ENCODE assay signal across 26 cellular contexts in the genomic region with DNA sequence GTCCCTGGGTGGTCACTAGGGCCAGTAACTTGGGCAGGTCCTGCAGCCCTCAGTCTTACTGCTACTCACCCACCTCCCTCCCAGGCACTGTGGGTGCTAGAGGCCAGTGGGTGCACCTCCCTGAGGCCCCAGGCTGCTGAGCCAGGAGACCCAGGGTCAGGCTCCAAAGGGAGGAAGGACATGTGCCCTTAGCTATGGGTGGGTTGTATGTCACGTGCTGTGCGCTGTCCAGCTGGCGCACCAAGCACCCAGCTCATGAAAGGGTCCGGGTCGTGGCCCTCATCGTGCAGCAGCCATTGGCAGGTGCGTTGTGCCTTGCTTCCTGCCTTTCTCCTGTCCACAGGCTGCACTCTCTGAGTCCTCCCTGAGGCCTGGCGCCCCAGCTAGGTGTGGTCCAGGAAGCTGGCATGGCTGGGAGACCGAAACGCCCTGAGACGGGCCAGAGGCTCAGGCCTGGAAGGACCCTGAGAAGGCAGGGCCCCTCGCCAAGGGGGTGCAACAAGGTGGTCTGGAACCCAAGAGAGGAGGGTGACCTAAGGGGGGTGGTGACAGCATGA. TPM values are rescaled to one million over a fixed set of nuclear protein-coding genes. Genes with fewer than 3 reads are reported as not detected.
"Had no signal": no experiment of that assay in that cellular context is flagged by ENCODE, and none has a peak within 500 bp of the region (broad histone marks: within the 10 kb centered on the region; RNA-seq: fewer than 3 reads in every experiment).

No MANE protein-coding gene starts in this region.

- DNase-seq: hypothalamus; immature natural killer cell; left ventricle myocardium inferior; mesendoderm; naive B cell; natural killer cell; nephron progenitor cell; retina; right cardiac atrium; sigmoid colon; small intestine; spleen; stimulated activated CD4-positive, alpha-beta T cell treated with anti-CD3 and anti-CD28 coated beads, Interleukin-4, amount 100 ng/mL, for 24 hours; stimulated activated naive CD4-positive, alpha-beta T cell; tibial artery; trophoblast cell; upper lobe of right lung had no signal

- ATAC-seq: natural killer cell; pancreas; right cardiac atrium; stimulated activated effector memory CD8-positive, alpha-beta T cell treated with anti-CD3 and anti-CD28 coated beads, Interleukin-12 subunit alpha, Interleukin-12 subunit beta, amount 100 ng/mL, for 72 hours; upper lobe of right lung had no signal

- H2AFZ ChIP-seq: neural progenitor cell had no signal

- H3K4me3 ChIP-seq: left ventricle myocardium inferior, lung, neural progenitor cell, pancreas, prostate gland, sigmoid colon, spleen, suprapubic skin, thoracic aorta, tibial artery, upper lobe of right lung had no signal

- H3K27me3 ChIP-seq: neural progenitor cell, pancreas had no signal

- H3K4me2 ChIP-seq: neural progenitor cell had no signal

- H3K9me3 ChIP-seq: left ventricle myocardium inferior, pancreas, prostate gland, sigmoid colon, spleen, suprapubic skin, thoracic aorta, tibial artery, upper lobe of right lung had no signal

- H3K27ac ChIP-seq: left ventricle myocardium inferior, neural progenitor cell, pancreas, prostate gland, sigmoid colon, spleen, suprapubic skin, thoracic aorta, tibial artery, upper lobe of right lung had no signal

- H3K4me1 ChIP-seq: left ventricle myocardium inferior, neural progenitor cell, pancreas, prostate gland, sigmoid colon, spleen, suprapubic skin, tibial artery, upper lobe of right lung had no signal

- H3K36me3 ChIP-seq: left ventricle myocardium inferior, neural progenitor cell, pancreas, prostate gland, sigmoid colon, spleen, suprapubic skin, thoracic aorta, tibial artery, upper lobe of right lung had no signal

- H3K9ac ChIP-seq: neural progenitor cell had no signal

- FAIRE-seq: islet of Langerhans, pancreas, small intestine, urothelium cell line had no signal

RNA-seq across cellular contexts. Expression of gene KCTD15, which starts 47.0 kb away (rescaled TPM):
- polyA plus RNA-seq: immature natural killer cell had no signal
